ENCODE assay signal across 31 cellular contexts in genomic region chr2:112034924-112035323, GRCh38.
"Had no signal": no experiment of that assay in that cellular context is flagged by ENCODE, and none has a peak within 500 bp of the region (broad histone marks: within the 10 kb centered on the region; RNA-seq: fewer than 3 reads in every experiment).

No MANE protein-coding gene starts in this region.

- H3K9me3 ChIP-seq: adrenal gland, body of pancreas, breast epithelium had no signal

- H3K27ac ChIP-seq: body of pancreas, brain microvascular endothelial cell, breast epithelium, VCaP had no signal

- H3K27me3 ChIP-seq: adrenal gland, body of pancreas, brain microvascular endothelial cell, breast epithelium had no signal

- H3K36me3 ChIP-seq: adrenal gland, brain microvascular endothelial cell, breast epithelium had no signal

- ATAC-seq: activated CD8-positive, alpha-beta T cell treated with anti-CD3 and anti-CD28 coated beads for 36 hours; activated naive CD4-positive, alpha-beta T cell treated with anti-CD3 and anti-CD28 coated beads, Interleukin-2, amount 50 U/mL, for 72 hours; activated T-cell treated with anti-CD3 and anti-CD28 coated beads, Interleukin-2, amount 50 U/mL, for 4 hours; activated T-cell treated with anti-CD3 and anti-CD28 coated beads, Interleukin-2, amount 50 U/mL, for 72 hours; activated T-helper 17 cell treated with anti-CD3 and anti-CD28 coated beads, Interleukin-2, amount 50 U/mL, for 72 hours; body of pancreas had no signal

- H3K4me3 ChIP-seq: adrenal gland, body of pancreas, breast epithelium had no signal

- DNase-seq: activated B cell treated with CpG ODN at 0.5 μM for 24 hours; activated CD4-positive, alpha-beta memory T cell treated with anti-CD3 and anti-CD28 coated beads for 36 hours; activated CD4-positive, alpha-beta T cell treated with anti-CD3 and anti-CD28 coated beads for 4 hours; activated CD4-positive, alpha-beta T cell treated with anti-CD3 and anti-CD28 coated beads, Interleukin-2, amount 10 ng/mL, durations not matched to agents 24 days and 14 days; activated CD4-positive, alpha-beta T cell treated with anti-CD3 and anti-CD28 coated beads, Interleukin-2, amount 50 U/mL, for 1 hour; activated CD4-positive, alpha-beta T cell treated with anti-CD3 and anti-CD28 coated beads, Interleukin-2, amount 50 U/mL, for 4 hours; activated CD4-positive, CD25-positive, alpha-beta regulatory T cell treated with anti-CD3 and anti-CD28 coated beads, Interleukin-2, amount 50 U/mL, for 72 hours; activated CD8-positive, alpha-beta memory T cell treated with anti-CD3 and anti-CD28 coated beads, Interleukin-2, amount 50 U/mL, for 4 hours; activated CD8-positive, alpha-beta T cell treated with anti-CD3 and anti-CD28 coated beads for 36 hours; activated effector memory CD4-positive, alpha-beta T cell treated with anti-CD3 and anti-CD28 coated beads, Interleukin-2, amount 50 U/mL, for 16 hours; activated gamma-delta T cell treated with Interleukin-2 at 50 U/mL for 16 hours; activated naive CD4-positive, alpha-beta T cell; activated naive CD4-positive, alpha-beta T cell treated with anti-CD3 and anti-CD28 coated beads for 36 hours; activated naive CD4-positive, alpha-beta T cell treated with anti-CD3 and anti-CD28 coated beads, Interleukin-2, amount 50 U/mL, for 16 hours; activated naive CD8-positive, alpha-beta T cell treated with anti-CD3 and anti-CD28 coated beads for 36 hours; activated T-cell treated with anti-CD3 and anti-CD28 coated beads for 4 hours; activated T-cell treated with anti-CD3 and anti-CD28 coated beads, Interleukin-2, amount 50 U/mL, for 1 hour; activated T-cell treated with anti-CD3 and anti-CD28 coated beads, Interleukin-2, amount 50 U/mL, for 4 hours; activated T-cell treated with anti-CD3 and anti-CD28 coated beads, Interleukin-2, amount 50 U/mL, for 72 hours; adrenal gland; amniotic stem cell; aorta; body of pancreas; brain microvascular endothelial cell; central memory CD4-positive, alpha-beta T cell; T-helper 2 cell; T-helper 9 cell had no signal
